In genomic region chr2:197674060-197674459, GRCh38 we compare ENCODE assay signal across 1 cellular context.
TF ChIP-seq lines count a peak whose summit lies in the region.

No MANE protein-coding gene starts in this region.

TF ChIP-seq in HepG2, 621 proteins besides CTCF, POLR2A, EP300 and RAD21:
- TF ChIP-seq, protein P1, sequence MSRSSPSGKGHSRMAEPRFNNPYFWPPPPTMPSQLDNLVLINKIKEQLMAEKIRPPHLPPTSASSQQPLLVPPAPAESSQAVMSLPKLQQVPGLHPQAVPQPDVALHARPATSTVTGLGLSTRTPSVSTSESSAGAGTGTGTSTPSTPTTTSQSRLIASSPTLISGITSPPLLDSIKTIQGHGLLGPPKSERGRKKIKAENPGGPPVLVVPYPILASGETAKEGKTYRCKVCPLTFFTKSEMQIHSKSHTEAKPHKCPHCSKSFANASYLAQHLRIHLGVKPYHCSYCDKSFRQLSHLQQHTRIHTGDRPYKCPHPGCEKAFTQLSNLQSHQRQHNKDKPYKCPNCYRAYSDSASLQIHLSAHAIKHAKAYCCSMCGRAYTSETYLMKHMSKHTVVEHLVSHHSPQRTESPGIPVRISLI (CRISPR knock-in tag; IDR thresholded peaks at IDR 0.05; ENCODE audit: borderline replicate concordance), result peak; percentile 19; the same call in 1 of the 2 replicates
- TF ChIP-seq ZNF704 (CRISPR knock-in tag; IDR thresholded peaks at IDR 0.05; ENCODE audit: borderline replicate concordance) (no peak), ARID2 (CRISPR knock-in tag; IDR thresholded peaks at IDR 0.05; ENCODE audit: borderline replicate concordance) (no peak), PRDM15 (CRISPR knock-in tag; IDR thresholded peaks at IDR 0.05) (peak; percentile 71; the same call in 1 of the 2 replicates), HOXA3 (CRISPR knock-in tag; IDR thresholded peaks at IDR 0.05) (no peak)
